In genomic region chr1:37549341-37549740, GRCh38 we compare ENCODE assay signal across 20 cellular contexts. TPM values are rescaled to one million over a fixed set of nuclear protein-coding genes. Genes with fewer than 3 reads are reported as not detected.
A peak's percentile ranks its signal among the peaks of the same experiment; 100 is the strongest.
DNase-seq lines count a peak whose midpoint lies in the region; ATAC-seq and TF ChIP-seq lines count a peak whose summit lies in the region.
"Had no signal": no experiment of that assay in that cellular context is flagged by ENCODE, and none has a peak within 500 bp of the region (broad histone marks: within the 10 kb centered on the region; RNA-seq: fewer than 3 reads in every experiment).

No MANE protein-coding gene starts in this region.

- intact Hi-C loops in left ventricle myocardium inferior (cut with micrococcal nuclease): no loop called here
- intact Hi-C loops in right cardiac atrium (cut with DNase I): no loop called here

- no peaks in the 10 kb centered on the region for H3K27me3 ChIP-seq in left ventricle myocardium inferior (ENCODE audit: low read depth)
- no peaks in the 10 kb centered on the region for H3K27me3 ChIP-seq in right cardiac atrium (ENCODE audit: control insufficient read depth, insufficient read depth)
- H3K27me3 ChIP-seq: left lung, ovary, suprapubic skin had no signal

- peaks cover 42 to 50% (median 43%) of the 10 kb centered on the region in 3 donors for H3K4me1 Mint-ChIP-seq in T-cell
- H3K4me1 Mint-ChIP-seq in stimulated activated naive B cell treated with anti-CD40 and anti-IgM and Interleukin-4, amounts not matched to agents 10 μg/mL and 1 μg/mL and 100 μg/mL, for 72 hours: peaks cover 26 to 51% of the 10 kb centered on the region in 2 donors

- POLR2A ChIA-PET in T-cell (lab: Charles Lee) (interaction anchor here (0.6 kb wide), 2 partner anchors 15 to 24 kb away, joined by 3 read pairs; no protein-coding TSS in a partner anchor), GM10248 (lab: Yijun Ruan, JAX) (interaction anchor here (1.2 kb wide), 1 partner anchor 74 kb away, joined by 3 read pairs; the partner anchor contains the start of gene ZC3H12A)

- H3K27ac ChIP-seq in left ventricle myocardium inferior (replicated peaks): peak overlapping the region; percentile 10
- no peak overlapping the region for H3K27ac ChIP-seq in right cardiac atrium (ENCODE audit: low read length)
- H3K27ac ChIP-seq: left lung, ovary, suprapubic skin had no signal

- ATAC-seq in right cardiac atrium (no peak), T-cell (replicated peaks in 1 of 4) (no peak)
- no peak for ATAC-seq in stimulated activated naive B cell treated with anti-CD40 and anti-IgM and Interleukin-4, amounts not matched to agents 10 μg/mL and 1 μg/mL and 100 μg/mL, for 72 hours (replicated peaks)
- ATAC-seq: HepG2, left lung had no signal

- peak overlapping the region; percentile 21 to 50 for H3K27ac Mint-ChIP-seq in T-cell
- H3K27ac Mint-ChIP-seq in stimulated activated naive B cell treated with anti-CD40 and anti-IgM and Interleukin-4, amounts not matched to agents 10 μg/mL and 1 μg/mL and 100 μg/mL, for 72 hours: peak overlapping the region; percentile 37
- H3K27ac Mint-ChIP-seq: dendritic cell treated with granulocyte-macrophage colony-stimulating factor and Interleukin-4, amounts not matched to agents 40 ng/mL and 50 ng/mL, for 4 days had no signal

- H3K36me3 Mint-ChIP-seq in T-cell: peaks cover 40% of the 10 kb centered on the region
- H3K36me3 Mint-ChIP-seq in stimulated activated naive B cell treated with anti-CD40 and anti-IgM and Interleukin-4, amounts not matched to agents 10 μg/mL and 1 μg/mL and 100 μg/mL, for 72 hours: peaks cover 43 to 53% of the 10 kb centered on the region in 2 donors

- TF ChIP-seq CTCF in left ventricle myocardium inferior (IDR thresholded peaks at IDR 0.05; ENCODE audit: borderline replicate concordance) (no peak), fibroblast of the aortic adventitia (IDR thresholded peaks at IDR 0.05; ENCODE audit: insufficient read depth, low read length) (no peak), GM10248 (IDR thresholded peaks at IDR 0.05; ENCODE audit: control extremely low read depth, extremely low read depth, low read depth, missing control alignments) (no peak)

- WGBS in right cardiac atrium: 94% methylated on average over 6 of the region's 6 CpGs

- H3K9me3 ChIP-seq in left ventricle myocardium inferior (replicated peaks) (no peaks in the 10 kb centered on the region), right cardiac atrium (ENCODE audit: control insufficient read depth, low read length) (no peaks in the 10 kb centered on the region)
- H3K9me3 ChIP-seq: left lung, ovary, suprapubic skin had no signal

- CTCF ChIA-PET in T-cell (lab: Charles Lee) (no interaction called here), GM10248 (lab: Yijun Ruan, JAX) (interaction anchor here (1.4 to 2.7 kb wide), 3 partner anchors 13 to 133 kb away, joined by 3 to 12 read pairs (median 3); partner anchors contain the start of gene MEAF6)

- no peak for DNase-seq in left ventricle myocardium inferior
- DNase-seq in right cardiac atrium: no peak
- no peak for DNase-seq in T-cell
- DNase-seq in fibroblast of the aortic adventitia (ENCODE audit: low read depth): peak; percentile 21
- no peak for DNase-seq in stimulated activated naive B cell treated with anti-CD40 and anti-IgM and Interleukin-4, amounts not matched to agents 10 μg/mL and 1 μg/mL and 100 μg/mL, for 72 hours
- DNase-seq in GM10248 (ENCODE audit: extremely low spot score): no peak
- DNase-seq in putamen (ENCODE audit: low spot score): no peak
- no peak for DNase-seq in stimulated activated CD4-positive, alpha-beta T cell treated with anti-CD3 and anti-CD28 coated beads, Interleukin-4, amount 100 ng/mL, for 1 hour
- DNase-seq: activated CD4-positive, CD25-positive, alpha-beta regulatory T cell; activated naive CD4-positive, alpha-beta T cell treated with Interleukin-2 at 50 U/mL for 16 hours; COR-L47; left lung; NCI-H1694 treated with DMSO at 0.1 percent for 48 hours; NCI-H2227 treated with DMSO at 0.1 percent for 48 hours; ovary; Right ventricle myocardium superior; stimulated activated CD4-positive, alpha-beta T cell treated with anti-CD3 and anti-CD28 coated beads, Interleukin-2, amount 100 ng/mL, for 48 hours had no signal

- H3K4me3 Mint-ChIP-seq in T-cell: no peak overlapping the region
- no peak overlapping the region for H3K4me3 Mint-ChIP-seq in stimulated activated naive B cell treated with anti-CD40 and anti-IgM and Interleukin-4, amounts not matched to agents 10 μg/mL and 1 μg/mL and 100 μg/mL, for 72 hours
- H3K4me3 Mint-ChIP-seq: dendritic cell treated with granulocyte-macrophage colony-stimulating factor and Interleukin-4, amounts not matched to agents 40 ng/mL and 50 ng/mL, for 4 days had no signal

- peaks cover 66% of the 10 kb centered on the region for H3K36me3 ChIP-seq in left ventricle myocardium inferior
- H3K36me3 ChIP-seq: ovary had no signal

- H3K4me1 ChIP-seq in left ventricle myocardium inferior: peaks cover 50% of the 10 kb centered on the region
- peaks cover 3% of the 10 kb centered on the region for H3K4me1 ChIP-seq in right cardiac atrium (ENCODE audit: control insufficient read depth, insufficient read depth, low read length)

- H3K27me3 Mint-ChIP-seq in T-cell: no peaks in the 10 kb centered on the region
- no peaks in the 10 kb centered on the region for H3K27me3 Mint-ChIP-seq in stimulated activated naive B cell treated with anti-CD40 and anti-IgM and Interleukin-4, amounts not matched to agents 10 μg/mL and 1 μg/mL and 100 μg/mL, for 72 hours
- H3K27me3 Mint-ChIP-seq: dendritic cell treated with granulocyte-macrophage colony-stimulating factor and Interleukin-4, amounts not matched to agents 40 ng/mL and 50 ng/mL, for 4 days had no signal

- no peak overlapping the region for H3K4me3 ChIP-seq in left ventricle myocardium inferior
- H3K4me3 ChIP-seq in right cardiac atrium (ENCODE audit: low read length): no peak overlapping the region
- no peak overlapping the region for H3K4me3 ChIP-seq in fibroblast of the aortic adventitia (ENCODE audit: low read depth, low read length)
- H3K4me3 ChIP-seq: left lung, ovary, suprapubic skin had no signal

- no peaks in the 10 kb centered on the region for H3K9me3 Mint-ChIP-seq in T-cell
- no peaks in the 10 kb centered on the region for H3K9me3 Mint-ChIP-seq in stimulated activated naive B cell treated with anti-CD40 and anti-IgM and Interleukin-4, amounts not matched to agents 10 μg/mL and 1 μg/mL and 100 μg/mL, for 72 hours
- H3K9me3 Mint-ChIP-seq: dendritic cell treated with granulocyte-macrophage colony-stimulating factor and Interleukin-4, amounts not matched to agents 40 ng/mL and 50 ng/mL, for 4 days had no signal

RNA-seq across cellular contexts. Expression of gene SNIP1, which starts 4.8 kb away (rescaled TPM):
- 7.0 TPM for total RNA-seq in left ventricle myocardium inferior
- 1 to 10 TPM; 7.9 to 9.9 (median 8.4) TPM for total RNA-seq in right cardiac atrium
- 4.5 TPM for polyA plus RNA-seq in right cardiac atrium
- total RNA-seq in T-cell: 10 to 100 TPM; 32.5 to 48.0 (median 39.9) TPM
- total RNA-seq in fibroblast of the aortic adventitia (ENCODE audit: low replicate concordance): 12.9 and 23.5 TPM in 2 replicates

RNA-seq across cellular contexts. Expression of gene DNALI1, which starts 7.4 kb away (rescaled TPM):
- total RNA-seq in left ventricle myocardium inferior: 6.9 TPM
- total RNA-seq in right cardiac atrium: 1 to 10 TPM; 7.3 to 9.9 (median 8.7) TPM
- polyA plus RNA-seq in right cardiac atrium: 7.7 TPM
- total RNA-seq in T-cell: under 1 TPM in 3 of 5 donors, not detected in 2; 0.16 to 0.29 (median 0.23) TPM
- total RNA-seq in fibroblast of the aortic adventitia (ENCODE audit: low replicate concordance): 7.4 and 13.7 TPM in 2 replicates

RNA-seq across cellular contexts. Expression of gene MEAF6, which starts 34.8 kb away (rescaled TPM):
- total RNA-seq in left ventricle myocardium inferior: 34.1 TPM
- 10 to 100 TPM; 35.0 to 40.1 (median 39.2) TPM for total RNA-seq in right cardiac atrium
- 32.7 TPM for polyA plus RNA-seq in right cardiac atrium
- total RNA-seq in T-cell: 10 to 100 TPM; 54.0 to 86.3 (median 84.9) TPM
- total RNA-seq in fibroblast of the aortic adventitia (ENCODE audit: low replicate concordance): 17.6 and 84.5 TPM in 2 replicates

RNA-seq across cellular contexts. Expression of gene GNL2, which starts 46.4 kb away (rescaled TPM):
- total RNA-seq in left ventricle myocardium inferior (20.1 TPM), right cardiac atrium (10 to 100 TPM; 22.2 to 33.5 (median 25.9) TPM), T-cell (10 to 100 TPM; 39.2 to 52.9 (median 45.8) TPM), fibroblast of the aortic adventitia (ENCODE audit: low replicate concordance) (72.7 and 75.5 TPM in 2 replicates)
- polyA plus RNA-seq in right cardiac atrium: 33.5 TPM
